In the genomic region with DNA sequence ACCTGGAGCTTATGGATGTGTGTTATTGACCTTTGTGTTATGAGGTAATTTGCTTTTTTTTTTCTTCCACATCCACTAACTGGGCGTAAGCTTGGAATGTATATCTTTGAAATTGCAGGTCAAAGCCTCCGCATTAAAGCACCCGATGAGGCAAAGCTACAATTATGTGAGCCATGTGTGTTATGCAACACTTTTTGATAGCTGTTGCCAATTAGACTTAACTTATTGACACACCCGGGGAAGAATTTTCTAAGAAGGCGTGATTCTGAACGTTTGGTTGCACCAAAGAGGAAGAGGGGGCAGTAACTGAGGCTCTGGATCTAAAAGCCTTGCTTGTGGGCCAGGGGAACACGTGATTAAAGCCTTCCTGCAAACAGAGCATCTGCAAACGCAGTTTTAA, we compare ENCODE assay signal across 17 cellular contexts. TPM values are rescaled to one million over a fixed set of nuclear protein-coding genes. Genes with fewer than 3 reads are reported as not detected.
DNase-seq lines count a peak whose midpoint lies in the region; ATAC-seq and TF ChIP-seq lines count a peak whose summit lies in the region.
"Had no signal": no experiment of that assay in that cellular context is flagged by ENCODE, and none has a peak within 500 bp of the region (broad histone marks: within the 10 kb centered on the region; RNA-seq: fewer than 3 reads in every experiment).

No MANE protein-coding gene starts in this region.

- H3K27ac Mint-ChIP-seq in natural killer cell: no peak overlapping the region
- H3K27ac Mint-ChIP-seq: activated B cell treated with CpG ODN at 0.5 μM for 24 hours, mesothelial cell of epicardium, progenitor cell of endocrine pancreas had no signal

- 27 to 38% methylated on average over 8 of the region's 8 CpGs for WGBS in lower leg skin, 2 donors

- H3K27me3 Mint-ChIP-seq in natural killer cell (ENCODE audit: low read depth in 2 of 2): peaks cover 0 to 5% of the 10 kb centered on the region in 2 donors
- H3K27me3 Mint-ChIP-seq: progenitor cell of endocrine pancreas had no signal

- intact Hi-C loops in natural killer cell (cut with micrococcal nuclease): no loop called here
- intact Hi-C loops in lower leg skin (cut with DNase I; ENCODE audit: low total_unique reads): no loop called here

- H3K4me3 ChIP-seq in AG10803 (ENCODE audit: low read length) (no peak overlapping the region), epithelial cell of esophagus (ENCODE audit: low read length) (no peak overlapping the region), lower leg skin (ENCODE audit: low read depth, poor library complexity, severe bottlenecking) (no peak overlapping the region)
- H3K4me3 ChIP-seq: upper lobe of right lung had no signal

- DNase-seq in AG10803 (ENCODE audit: low read depth): peak; percentile 80
- DNase-seq in LoVo (ENCODE audit: low spot score): peak; percentile 19
- DNase-seq in epithelial cell of esophagus (ENCODE audit: low read depth): peak; percentile 87
- peak; percentile 16 for DNase-seq in mucosa of gallbladder (ENCODE audit: low spot score)
- DNase-seq in natural killer cell: no peak
- DNase-seq in lower leg skin (ENCODE audit: low spot score in 2 of 2): no peak
- DNase-seq: activated B cell treated with CpG ODN at 0.5 μM for 24 hours; activated naive CD4-positive, alpha-beta T cell treated with Interleukin-2 at 50 U/mL for 16 hours; central memory CD4-positive, alpha-beta T cell; Karpas-422; NCI-H2081; stimulated activated CD4-positive, alpha-beta T cell treated with anti-CD3 and anti-CD28 coated beads, Interleukin-2, amount 100 ng/mL, for 48 hours; upper lobe of right lung had no signal

- no peak for TF ChIP-seq POLR2A in lower leg skin (IDR thresholded peaks at IDR 0.05)

- no peaks in the 10 kb centered on the region for H3K36me3 Mint-ChIP-seq in natural killer cell
- H3K36me3 Mint-ChIP-seq: mesothelial cell of epicardium had no signal

- ATAC-seq in natural killer cell: no peak
- no peak for ATAC-seq in HG02759 (IDR thresholded peaks at IDR 0.05; ENCODE audit: unreplicated experiment)
- ATAC-seq in GM21423 (IDR thresholded peaks at IDR 0.05; ENCODE audit: unreplicated experiment): no peak
- ATAC-seq: upper lobe of right lung had no signal

- no peaks in the 10 kb centered on the region for H3K9me3 Mint-ChIP-seq in natural killer cell
- H3K9me3 Mint-ChIP-seq: activated B cell treated with CpG ODN at 0.5 μM for 24 hours, mesothelial cell of epicardium had no signal

- H3K4me3 Mint-ChIP-seq in natural killer cell: no peak overlapping the region
- H3K4me3 Mint-ChIP-seq: activated B cell treated with CpG ODN at 0.5 μM for 24 hours, mesothelial cell of epicardium had no signal

- TF ChIP-seq CTCF in AG10803 (conservative IDR thresholded peaks at IDR 0.05; ENCODE audit: low read length) (no peak), epithelial cell of esophagus (IDR thresholded peaks at IDR 0.05; ENCODE audit: insufficient read depth, low read depth, low read length, missing control alignments) (no peak), natural killer cell (IDR thresholded peaks at IDR 0.05) (no peak), lower leg skin (IDR thresholded peaks at IDR 0.05) (no peak)

- H3K4me1 Mint-ChIP-seq in natural killer cell: peaks cover 20 to 27% of the 10 kb centered on the region in 2 donors

RNA-seq across cellular contexts. Expression of a gene that starts 0.6 kb away (rescaled TPM):
- not detected for total RNA-seq in mucosa of gallbladder
- total RNA-seq in natural killer cell: under 1 TPM; 0.45 to 0.82 (median 0.50) TPM
- under 1 TPM in 2 of 4 donors, not detected in 2; 0.22 to 0.75 TPM for total RNA-seq in lower leg skin
- total RNA-seq: activated B cell treated with CpG ODN at 0.5 μM for 24 hours, progenitor cell of endocrine pancreas, upper lobe of right lung had no signal

RNA-seq across cellular contexts. Expression of a gene that starts 2.7 kb away (rescaled TPM):
- total RNA-seq in mucosa of gallbladder: 34.3 TPM
- total RNA-seq in natural killer cell: 10 to 100 TPM in 2 of 3 donors, 1 to 10 TPM in 1; 9.3 to 13.8 (median 10.7) TPM
- 100 to 1,000 TPM; 231 to 331 (median 297) TPM for total RNA-seq in lower leg skin

RNA-seq across cellular contexts. Expression of a gene that starts 8.8 kb away (rescaled TPM):
- total RNA-seq in mucosa of gallbladder (27.2 TPM), natural killer cell (1 to 10 TPM; 3.9 to 7.2 (median 5.8) TPM), lower leg skin (1 to 10 TPM in 3 of 4 donors, under 1 TPM in 1; 0.98 to 5.7 (median 3.7) TPM)

RNA-seq across cellular contexts. Expression of a gene that starts 59.7 kb away (rescaled TPM):
- 39.9 TPM for total RNA-seq in mucosa of gallbladder
- total RNA-seq in natural killer cell: 100 to 1,000 TPM in 1 of 3 donors, 10 to 100 TPM in 2; 86.7 to 106 (median 97.4) TPM
- 10 to 100 TPM; 17.0 to 37.2 (median 22.4) TPM for total RNA-seq in lower leg skin

Comparison
In these comparisons a context has a peak if more than half of its experiments do, and no peak if none do; other contexts are left out.
1. DNase-seq: peak in AG10803 (single experiment), LoVo (single experiment), epithelial cell of esophagus (single experiment) and mucosa of gallbladder (single experiment); none in natural killer cell (single experiment) and lower leg skin (0 of 2).